ENCODE assay signal across 18 cellular contexts in genomic region chr6:46137387-46137786, GRCh38. TPM values are rescaled to one million over a fixed set of nuclear protein-coding genes. Genes with fewer than 3 reads are reported as not detected.
A peak's percentile ranks its signal among the peaks of the same experiment; 100 is the strongest.
DNase-seq lines count a peak whose midpoint lies in the region; ATAC-seq and TF ChIP-seq lines count a peak whose summit lies in the region.
"Had no signal": no experiment of that assay in that cellular context is flagged by ENCODE, and none has a peak within 500 bp of the region (broad histone marks: within the 10 kb centered on the region; RNA-seq: fewer than 3 reads in every experiment).

No MANE protein-coding gene starts in this region.

- DNase-seq in GF-D8 (lab: John Stamatoyannopoulos, UW), result no peak
- DNase-seq in sigmoid colon, result no peak
- no peak for DNase-seq in ascending aorta (ENCODE audit: low spot score in 2 of 2)
- no peak for DNase-seq in activated effector memory CD4-positive, alpha-beta T cell treated with Interleukin-2 at 50 U/mL for 16 hours
- DNase-seq: activated CD4-positive, CD25-positive, alpha-beta regulatory T cell treated with anti-CD3 and anti-CD28 coated beads, Interleukin-2, amount 50 U/mL, for 72 hours; AML-193; DMS153; heart right ventricle; Peyer's patch; psoas muscle; stimulated activated CD4-positive, alpha-beta T cell treated with anti-CD3 and anti-CD28 coated beads, Interleukin-1b, Interleukin-23, amount 100 ng/mL, for 48 hours; T-helper 1 cell had no signal

- H3K4me3 Mint-ChIP-seq in activated T-helper 17 cell treated with anti-CD3 and anti-CD28 coated beads, Interleukin-2, amount 50 U/mL, for 72 hours, result no peak overlapping the region

- H3K36me3 Mint-ChIP-seq in activated T-helper 17 cell treated with anti-CD3 and anti-CD28 coated beads, Interleukin-2, amount 50 U/mL, for 72 hours (ENCODE audit: low read depth), result peaks cover 12% of the 10 kb centered on the region

- H3K4me3 ChIP-seq in sigmoid colon, result no peak overlapping the region
- H3K4me3 ChIP-seq in ascending aorta, result no peak overlapping the region
- H3K4me3 ChIP-seq: heart right ventricle, Peyer's patch, psoas muscle had no signal

- H3K27ac Mint-ChIP-seq in activated T-helper 17 cell treated with anti-CD3 and anti-CD28 coated beads, Interleukin-2, amount 50 U/mL, for 72 hours, result no peak overlapping the region

- H3K9me3 ChIP-seq in sigmoid colon (no peaks in the 10 kb centered on the region), ascending aorta (no peaks in the 10 kb centered on the region)
- H3K9me3 ChIP-seq: heart right ventricle, Peyer's patch, psoas muscle had no signal

- no peaks in the 10 kb centered on the region for H3K9me3 Mint-ChIP-seq in activated T-helper 17 cell treated with anti-CD3 and anti-CD28 coated beads, Interleukin-2, amount 50 U/mL, for 72 hours

- H3K36me3 ChIP-seq in sigmoid colon (no peaks in the 10 kb centered on the region), ascending aorta (peaks cover 4% of the 10 kb centered on the region in 2 donors)

- ATAC-seq in GM18511 (IDR thresholded peaks at IDR 0.05; ENCODE audit: unreplicated experiment) (peak; percentile 55), GM19468 (IDR thresholded peaks at IDR 0.05; ENCODE audit: extremely low read depth, unreplicated experiment) (peak; percentile 45), HG03064 (IDR thresholded peaks at IDR 0.05; ENCODE audit: low read depth, unreplicated experiment) (peak; percentile 50)
- ATAC-seq in activated T-helper 17 cell treated with anti-CD3 and anti-CD28 coated beads, Interleukin-2, amount 50 U/mL, for 72 hours (replicated peaks), result peak; percentile 46
- ATAC-seq: esophagus mucosa had no signal

- no peak for TF ChIP-seq POLR2A in sigmoid colon (IDR thresholded peaks at IDR 0.05)

- TF ChIP-seq CTCF in sigmoid colon (IDR thresholded peaks at IDR 0.05) (no peak), ascending aorta (IDR thresholded peaks at IDR 0.05) (no peak)

- intact Hi-C loops in sigmoid colon (cut with DNase I), result no loop called here
- intact Hi-C loops in ascending aorta (cut with DNase I), result no loop called here

- no peaks in the 10 kb centered on the region for H3K27me3 Mint-ChIP-seq in activated T-helper 17 cell treated with anti-CD3 and anti-CD28 coated beads, Interleukin-2, amount 50 U/mL, for 72 hours

- H3K27me3 ChIP-seq in sigmoid colon (no peaks in the 10 kb centered on the region), ascending aorta (no peaks in the 10 kb centered on the region)
- H3K27me3 ChIP-seq: heart right ventricle, Peyer's patch had no signal

- TF ChIP-seq EP300 in sigmoid colon (IDR thresholded peaks at IDR 0.05), result no peak

- H3K4me1 ChIP-seq in sigmoid colon (peaks cover 0 to 22% (median 6%) of the 10 kb centered on the region in 4 donors), ascending aorta (no peaks in the 10 kb centered on the region)
- H3K4me1 ChIP-seq: Peyer's patch had no signal

- WGBS in sigmoid colon, 2 donors, result 79 to 82% methylated on average over 2 of the region's 2 CpGs

- H3K27ac ChIP-seq in sigmoid colon, result no peak overlapping the region
- H3K27ac ChIP-seq in ascending aorta, result no peak overlapping the region
- H3K27ac ChIP-seq: Peyer's patch, psoas muscle had no signal

- peaks cover 15% of the 10 kb centered on the region for H3K4me1 Mint-ChIP-seq in activated T-helper 17 cell treated with anti-CD3 and anti-CD28 coated beads, Interleukin-2, amount 50 U/mL, for 72 hours

RNA-seq across cellular contexts. Expression of gene ENPP4, which starts 7.6 kb away (rescaled TPM):
- 1 to 10 TPM; 7.4 to 9.1 TPM for total RNA-seq in activated T-helper 17 cell treated with anti-CD3 and anti-CD28 coated beads, Interleukin-2, amount 50 U/mL, for 72 hours
- 10 to 100 TPM; 16.2 to 19.1 (median 16.4) TPM for total RNA-seq in sigmoid colon
- 1 to 10 TPM; 3.0 to 8.6 (median 5.1) TPM for polyA plus RNA-seq in sigmoid colon
- 12.5 TPM for total RNA-seq in ascending aorta

RNA-seq across cellular contexts. Expression of gene ENPP5, which starts 33.4 kb away (rescaled TPM):
- total RNA-seq in activated T-helper 17 cell treated with anti-CD3 and anti-CD28 coated beads, Interleukin-2, amount 50 U/mL, for 72 hours, result under 1 TPM in 1 of 2 donors, not detected in 1; 0.45 TPM
- under 1 TPM; 0.14 to 0.71 (median 0.52) TPM for total RNA-seq in sigmoid colon
- polyA plus RNA-seq in sigmoid colon, result 1 to 10 TPM in 1 of 3 donors, under 1 TPM in 2; 0.60 to 1.7 (median 0.69) TPM
- 0.53 TPM for total RNA-seq in ascending aorta
- total RNA-seq: NCI-H460 had no signal
